In the genomic region with DNA sequence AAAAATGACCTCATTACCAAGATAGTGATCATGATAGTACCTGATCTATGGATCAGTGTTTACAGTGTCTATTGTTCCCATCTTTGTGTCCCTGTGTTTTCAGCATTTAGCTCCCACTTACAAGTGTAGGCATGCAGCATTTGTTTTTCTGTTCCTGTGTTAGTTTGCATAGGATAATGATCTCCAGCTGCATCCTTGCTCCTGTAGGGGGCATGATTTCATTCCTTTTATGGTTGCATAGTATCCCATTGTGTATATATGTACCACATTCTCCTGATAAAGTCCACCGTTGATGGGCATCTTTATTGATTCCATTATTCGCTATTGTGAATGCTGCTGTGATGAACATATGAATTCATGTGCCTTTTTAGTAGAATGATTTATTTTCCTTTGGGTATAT, we compare ENCODE assay signal across 13 cellular contexts.
A peak's percentile ranks its signal among the peaks of the same experiment; 100 is the strongest.
DNase-seq lines count a peak whose midpoint lies in the region; TF ChIP-seq lines count a peak whose summit lies in the region.
"Had no signal": no experiment of that assay in that cellular context is flagged by ENCODE, and none has a peak within 500 bp of the region (broad histone marks: within the 10 kb centered on the region; RNA-seq: fewer than 3 reads in every experiment).

No MANE protein-coding gene starts in this region.

- H3K4me3 ChIP-seq in cardiac fibroblast (replicated peaks in 1 of 2; ENCODE audit: low read depth in 2 of 2, low read length in 2 of 2), result no peak overlapping the region

- TF ChIP-seq CTCF in cardiac fibroblast (IDR thresholded peaks at IDR 0.05; ENCODE audit: low read depth, low read length) (no peak), osteocyte (IDR thresholded peaks at IDR 0.05) (peak; percentile 15)

- DNase-seq in NCI-H82 (lab: John Stamatoyannopoulos, UW), result peak; percentile 25
- no peak for DNase-seq in NCI-H82 treated with DMSO at 0.1 percent for 48 hours (lab: John Stamatoyannopoulos, UW; ENCODE audit: unreplicated experiment)
- DNase-seq in NCI-H460 (ENCODE audit: extremely low read depth, low read depth), result peak; percentile 11
- DNase-seq in cardiac fibroblast (ENCODE audit: low read depth in 2 of 2), result peak; percentile 2 to 7
- no peak for DNase-seq in osteocyte (ENCODE audit: extremely low spot score, unreplicated experiment)
- no peak for DNase-seq in HuH-7.5 (ENCODE audit: low spot score)
- DNase-seq in hepatic stellate cell (ENCODE audit: low spot score), result no peak
- no peak for DNase-seq in head of caudate nucleus
- DNase-seq: activated CD4-positive, alpha-beta T cell treated with anti-CD3 and anti-CD28 coated beads, Interleukin-2, amount 10 ng/mL, durations not matched to agents 7 days and 5 days; activated naive CD4-positive, alpha-beta T cell treated with anti-CD3 and anti-CD28 coated beads, Interleukin-2, amount 10 ng/mL, durations not matched to agents 7 days and 5 days; effector CD4-positive, alpha-beta T cell; naive thymus-derived CD4-positive, alpha-beta T cell; stimulated activated CD8-positive, alpha-beta memory T cell treated with anti-CD3 and anti-CD28 coated beads, Interleukin-4, amount 100 ng/mL, for 48 hours had no signal

- H3K9me3 Mint-ChIP-seq in osteocyte (ENCODE audit: unreplicated experiment), result no peaks in the 10 kb centered on the region

- peaks cover 7% of the 10 kb centered on the region for H3K27me3 Mint-ChIP-seq in osteocyte (ENCODE audit: unreplicated experiment)
- H3K27me3 Mint-ChIP-seq: activated CD4-positive, alpha-beta T cell treated with anti-CD3 and anti-CD28 coated beads, Interleukin-2, amount 10 ng/mL, durations not matched to agents 7 days and 5 days; activated naive CD4-positive, alpha-beta T cell treated with anti-CD3 and anti-CD28 coated beads, Interleukin-2, amount 10 ng/mL, durations not matched to agents 7 days and 5 days; naive thymus-derived CD4-positive, alpha-beta T cell had no signal

- H3K4me3 Mint-ChIP-seq in osteocyte (ENCODE audit: unreplicated experiment), result no peak overlapping the region
- H3K4me3 Mint-ChIP-seq: activated CD4-positive, alpha-beta T cell treated with anti-CD3 and anti-CD28 coated beads, Interleukin-2, amount 10 ng/mL, durations not matched to agents 7 days and 5 days; activated naive CD4-positive, alpha-beta T cell treated with anti-CD3 and anti-CD28 coated beads, Interleukin-2, amount 10 ng/mL, durations not matched to agents 7 days and 5 days; naive thymus-derived CD4-positive, alpha-beta T cell had no signal

- H3K36me3 Mint-ChIP-seq in osteocyte (ENCODE audit: unreplicated experiment), result no peaks in the 10 kb centered on the region
- H3K36me3 Mint-ChIP-seq: activated naive CD4-positive, alpha-beta T cell treated with anti-CD3 and anti-CD28 coated beads, Interleukin-2, amount 10 ng/mL, durations not matched to agents 7 days and 5 days; naive thymus-derived CD4-positive, alpha-beta T cell had no signal

- intact Hi-C loops in head of caudate nucleus (cut with DNase I), result no loop called here

- no peak overlapping the region for H3K27ac Mint-ChIP-seq in osteocyte (ENCODE audit: unreplicated experiment)
- H3K27ac Mint-ChIP-seq: activated CD4-positive, alpha-beta T cell treated with anti-CD3 and anti-CD28 coated beads, Interleukin-2, amount 10 ng/mL, durations not matched to agents 7 days and 5 days; activated naive CD4-positive, alpha-beta T cell treated with anti-CD3 and anti-CD28 coated beads, Interleukin-2, amount 10 ng/mL, durations not matched to agents 7 days and 5 days; naive thymus-derived CD4-positive, alpha-beta T cell had no signal

- no peaks in the 10 kb centered on the region for H3K4me1 Mint-ChIP-seq in osteocyte (ENCODE audit: unreplicated experiment)
- H3K4me1 Mint-ChIP-seq: activated CD4-positive, alpha-beta T cell treated with anti-CD3 and anti-CD28 coated beads, Interleukin-2, amount 10 ng/mL, durations not matched to agents 7 days and 5 days; activated naive CD4-positive, alpha-beta T cell treated with anti-CD3 and anti-CD28 coated beads, Interleukin-2, amount 10 ng/mL, durations not matched to agents 7 days and 5 days; naive thymus-derived CD4-positive, alpha-beta T cell had no signal

Comparison
In these comparisons a context has a peak if more than half of its experiments do, and no peak if none do; other contexts are left out.
1. DNase-seq: peak in NCI-H82 (single experiment), NCI-H460 (single experiment) and cardiac fibroblast (2 of 2); none in NCI-H82 treated with DMSO at 0.1 percent for 48 hours (single experiment), osteocyte (single experiment), HuH-7.5 (single experiment), hepatic stellate cell (single experiment) and head of caudate nucleus (0 of 42).